8 cellular contexts compared by ENCODE assay signal in genomic region chr11:10807629-10808552, GRCh38. TPM values are rescaled to one million over a fixed set of nuclear protein-coding genes. Genes with fewer than 3 reads are reported as not detected.
DNase-seq lines count a peak whose midpoint lies in the region; ATAC-seq and TF ChIP-seq lines count a peak whose summit lies in the region.

No MANE protein-coding gene starts in this region.

- H3K9me3 Mint-ChIP-seq in Caco-2 (ENCODE audit: unreplicated experiment), result no peaks in the 10 kb centered on the region
- H3K9me3 Mint-ChIP-seq in endodermal cell, result no peaks in the 10 kb centered on the region

- in situ Hi-C loops in GM23248 (cut with MboI), result no loop called here

- no peak for ATAC-seq in HG02970 (IDR thresholded peaks at IDR 0.05; ENCODE audit: low FRiP score, unreplicated experiment)

- H3K4me1 ChIP-seq in Caco-2 (peaks cover 11% of the 10 kb centered on the region), GM23248 (ENCODE audit: insufficient read depth) (peaks cover 44% of the 10 kb centered on the region), endodermal cell (ENCODE audit: control insufficient read depth, insufficient read depth, low read length) (peaks cover 3% of the 10 kb centered on the region), mesodermal cell (ENCODE audit: control insufficient read depth, insufficient read depth, low read length, poor library complexity, severe bottlenecking) (peaks cover 20% of the 10 kb centered on the region)

- intact Hi-C loops in Caco-2 (cut with micrococcal nuclease; ENCODE audit: unreplicated experiment), result loop anchor here (2.0 to 5.0 kb wide), 3 partner anchors 56 to 123 kb away; partner anchors contain the start of gene CTR9

- no peaks in the 10 kb centered on the region for H3K9me2 ChIP-seq in GM23248 (ENCODE audit: insufficient read depth)

- H3K36me3 Mint-ChIP-seq in Caco-2 (ENCODE audit: insufficient read depth, unreplicated experiment) (peaks cover 67% of the 10 kb centered on the region), endodermal cell (ENCODE audit: low read depth) (peaks cover 51% of the 10 kb centered on the region)

- H3K27me3 ChIP-seq in Caco-2 (replicated peaks; ENCODE audit: control insufficient read depth, insufficient read depth, low read length), result no peaks in the 10 kb centered on the region
- no peaks in the 10 kb centered on the region for H3K27me3 ChIP-seq in GM23248 (replicated peaks; ENCODE audit: insufficient read depth)
- H3K27me3 ChIP-seq in endodermal cell (ENCODE audit: control insufficient read depth, insufficient read depth, low read length, poor library complexity, severe bottlenecking), result no peaks in the 10 kb centered on the region

- peak overlapping the region; percentile 99 for H3K27ac ChIP-seq in GM23248
- peak overlapping the region; percentile 98 for H3K27ac ChIP-seq in endodermal cell (ENCODE audit: low read depth, low read length)
- peak overlapping the region; percentile 99 for H3K27ac ChIP-seq in mesodermal cell (ENCODE audit: low read depth, low read length, severe bottlenecking)

- H3K4me3 Mint-ChIP-seq in Caco-2 (ENCODE audit: unreplicated experiment) (peak overlapping the region; percentile 98), endodermal cell (peak overlapping the region; percentile 96)

- H3K27me3 Mint-ChIP-seq in Caco-2 (ENCODE audit: insufficient read depth, unreplicated experiment) (no peaks in the 10 kb centered on the region), endodermal cell (ENCODE audit: insufficient read depth) (no peaks in the 10 kb centered on the region)

- H3K4me1 Mint-ChIP-seq in Caco-2 (ENCODE audit: low read depth, unreplicated experiment) (peaks cover 8% of the 10 kb centered on the region), endodermal cell (peaks cover 33% of the 10 kb centered on the region)

- H3K9me3 ChIP-seq in Caco-2 (no peaks in the 10 kb centered on the region), GM23248 (ENCODE audit: low read depth) (no peaks in the 10 kb centered on the region), endodermal cell (ENCODE audit: control insufficient read depth, low read length) (no peaks in the 10 kb centered on the region), mesodermal cell (ENCODE audit: control insufficient read depth, low read length) (no peaks in the 10 kb centered on the region)

- H3K36me3 ChIP-seq in Caco-2 (ENCODE audit: control insufficient read depth, insufficient read depth, low read length) (peaks cover 6% of the 10 kb centered on the region), GM23248 (ENCODE audit: low read depth) (peaks cover 46% of the 10 kb centered on the region), endodermal cell (ENCODE audit: control insufficient read depth, insufficient read depth, low read length) (peaks cover 47% of the 10 kb centered on the region), mesodermal cell (ENCODE audit: control insufficient read depth, insufficient read depth, low read length) (peaks cover 49% of the 10 kb centered on the region)

- H3K79me2 ChIP-seq in GM23248 (ENCODE audit: insufficient read depth), result peaks cover 55% of the 10 kb centered on the region

- H3K4me3 ChIP-seq in Caco-2 (ENCODE audit: low read depth, low read length) (peak overlapping the region; percentile 81), GM23248 (peak overlapping the region; percentile 97), endodermal cell (ENCODE audit: low read length) (peak overlapping the region; percentile 97), mesodermal cell (ENCODE audit: extremely low read depth, insufficient read depth, low read length, poor library complexity, severe bottlenecking) (peak overlapping the region; percentile 94)

- 1 to 2% methylated on average over 53 to 71 of the region's 71 CpGs for WGBS in GM23248 (ENCODE audit: low coverage in 1 of 2, low lambda C conversion rate in 2 of 2, missing lambda C conversion rate in 2 of 2), 2 experiments
- WGBS in endodermal cell (ENCODE audit: insufficient coverage in 1 of 2, insufficient read length in 1 of 2), 2 experiments, result 0 to 1% methylated on average over 15 to 71 of the region's 71 CpGs
- WGBS in mesodermal cell (ENCODE audit: insufficient coverage in 2 of 2), 2 experiments, result 0% methylated on average over 47 to 66 of the region's 71 CpGs

- H4K20me1 ChIP-seq in GM23248 (ENCODE audit: insufficient read depth), result peaks cover 9% of the 10 kb centered on the region; the same call in 1 of the 2 replicates

- DNase-seq in Caco-2 (peak; percentile 53 to 61), GM23248 (peak; percentile 78), NCI-H1092 treated with DMSO at 0.1 percent for 48 hours (lab: John Stamatoyannopoulos, UW) (peak; percentile 69), endodermal cell (peak; percentile 67)
- DNase-seq in activated CD8-positive, alpha-beta memory T cell treated with anti-CD3 and anti-CD28 coated beads for 4 hours (ENCODE audit: low read depth in 2 of 2), result peak; percentile 14 to 30
- peak; percentile 10 to 40 for DNase-seq in stimulated activated CD8-positive, alpha-beta memory T cell treated with anti-CD3 and anti-CD28 coated beads, Interleukin-15, amount 100 ng/mL, for 4 hours (ENCODE audit: low read depth in 2 of 2)

- H3K9ac ChIP-seq in GM23248 (peak overlapping the region; percentile 99), endodermal cell (ENCODE audit: extremely low read depth, low read length, poor library complexity, severe bottlenecking) (peak overlapping the region; percentile 100)

- no TSS peak for BruUV-seq in Caco-2 (replicated peaks; lab: Mats Ljungman, UMichigan)

- CTCF ChIA-PET in Caco-2 (lab: Charles Lee), result interaction anchor here (0.6 to 3.6 kb wide), 10 partner anchors 16 to 126 kb away, joined by 3 to 28 read pairs (median 10); partner anchors contain the start of gene ZBED5

- H2AFZ ChIP-seq in GM23248, result no peak overlapping the region

- POLR2A ChIA-PET in Caco-2 (lab: Charles Lee), result interaction anchor here (0.6 to 3.5 kb wide), 28 partner anchors 10 to 353 kb away, joined by 3 to 174 read pairs (median 10); partner anchors contain the start of genes AMPD3, CTR9 and ZBED5

- peak overlapping the region; percentile 97 for H3K27ac Mint-ChIP-seq in Caco-2 (ENCODE audit: unreplicated experiment)
- H3K27ac Mint-ChIP-seq in endodermal cell, result peak overlapping the region; percentile 99

- H3F3A ChIP-seq in GM23248 (ENCODE audit: insufficient read depth), result peaks cover 56% of the 10 kb centered on the region

- no peak for TF ChIP-seq CTCF in Caco-2 (IDR thresholded peaks at IDR 0.05; ENCODE audit: insufficient read depth in 1 of 2, low read depth in 1 of 2, low read length in 1 of 2, severe bottlenecking in 1 of 2, unreplicated experiment in 1 of 2)
- no peak for TF ChIP-seq CTCF in endodermal cell (conservative IDR thresholded peaks at IDR 0.05)

- peak overlapping the region; percentile 96 for H3K4me2 ChIP-seq in GM23248 (ENCODE audit: unreplicated experiment)

RNA-seq across cellular contexts. Expression of gene EIF4G2, which starts 0.8 kb away (rescaled TPM):
- total RNA-seq in Caco-2 (2022) (1,233 and 1,287 TPM in 2 replicates), endodermal cell (1,000 to 10,000 TPM in 1 of 2 donors, 100 to 1,000 TPM in 1; 753 to 1,007 TPM)
- 673 and 744 TPM in 2 replicates for total RNA-seq in GM23248 (2014; rRNA removed; shearing (Covaris generic))
- 875 and 882 TPM in 2 replicates for polyA plus RNA-seq in GM23248 (2016; fragmentation: Nextera tagmentation; extraction: Ambion mirVana)
- 784 TPM for polyA plus RNA-seq in endodermal cell (2013, experiment 1 of 2)
- polyA plus RNA-seq in endodermal cell (2013, experiment 2 of 2), result 809 TPM
- polyA plus RNA-seq in mesodermal cell (2013, experiment 1 of 2), result 833 TPM
- polyA plus RNA-seq in mesodermal cell (2013, experiment 2 of 2), result 863 TPM

RNA-seq across cellular contexts. Expression of gene ZBED5, which starts 50.0 kb away (rescaled TPM):
- total RNA-seq in Caco-2 (2022) (42.1 and 53.2 TPM in 2 replicates), endodermal cell (10 to 100 TPM; 51.6 to 57.8 TPM)
- 25.6 and 32.4 TPM in 2 replicates for total RNA-seq in GM23248 (2014; rRNA removed; shearing (Covaris generic))
- 27.7 and 27.8 TPM in 2 replicates for polyA plus RNA-seq in GM23248 (2016; fragmentation: Nextera tagmentation; extraction: Ambion mirVana)
- 89.5 TPM for polyA plus RNA-seq in endodermal cell (2013, experiment 1 of 2)
- polyA plus RNA-seq in endodermal cell (2013, experiment 2 of 2), result 88.8 TPM
- 50.3 TPM for polyA plus RNA-seq in mesodermal cell (2013, experiment 1 of 2)
- polyA plus RNA-seq in mesodermal cell (2013, experiment 2 of 2), result 47.3 TPM

RNA-seq across cellular contexts. Expression of gene CTR9, which starts 56.8 kb away (rescaled TPM):
- total RNA-seq in Caco-2 (2022) (51.1 and 54.0 TPM in 2 replicates), endodermal cell (10 to 100 TPM; 32.7 to 37.5 TPM)
- total RNA-seq in GM23248 (2014; rRNA removed; shearing (Covaris generic)), result 20.2 and 24.4 TPM in 2 replicates
- 29.9 and 32.3 TPM in 2 replicates for polyA plus RNA-seq in GM23248 (2016; fragmentation: Nextera tagmentation; extraction: Ambion mirVana)
- polyA plus RNA-seq in endodermal cell (2013, experiment 1 of 2), result 37.6 TPM
- 34.5 TPM for polyA plus RNA-seq in endodermal cell (2013, experiment 2 of 2)
- 33.8 TPM for polyA plus RNA-seq in mesodermal cell (2013, experiment 1 of 2)
- 33.3 TPM for polyA plus RNA-seq in mesodermal cell (2013, experiment 2 of 2)

Comparison
In these comparisons a context has a peak if more than half of its experiments do, and no peak if none do; other contexts are left out.
1. DNase-seq: peak in every context shown above with its lines; median percentile 78 in GM23248; 69 in NCI-H1092 treated with DMSO at 0.1 percent for 48 hours; 67 in endodermal cell; 57 in Caco-2; 25 in stimulated activated CD8-positive, alpha-beta memory T cell treated with anti-CD3 and anti-CD28 coated beads, Interleukin-15, amount 100 ng/mL, for 4 hours; 22 in activated CD8-positive, alpha-beta memory T cell treated with anti-CD3 and anti-CD28 coated beads for 4 hours.